In the genomic region with DNA sequence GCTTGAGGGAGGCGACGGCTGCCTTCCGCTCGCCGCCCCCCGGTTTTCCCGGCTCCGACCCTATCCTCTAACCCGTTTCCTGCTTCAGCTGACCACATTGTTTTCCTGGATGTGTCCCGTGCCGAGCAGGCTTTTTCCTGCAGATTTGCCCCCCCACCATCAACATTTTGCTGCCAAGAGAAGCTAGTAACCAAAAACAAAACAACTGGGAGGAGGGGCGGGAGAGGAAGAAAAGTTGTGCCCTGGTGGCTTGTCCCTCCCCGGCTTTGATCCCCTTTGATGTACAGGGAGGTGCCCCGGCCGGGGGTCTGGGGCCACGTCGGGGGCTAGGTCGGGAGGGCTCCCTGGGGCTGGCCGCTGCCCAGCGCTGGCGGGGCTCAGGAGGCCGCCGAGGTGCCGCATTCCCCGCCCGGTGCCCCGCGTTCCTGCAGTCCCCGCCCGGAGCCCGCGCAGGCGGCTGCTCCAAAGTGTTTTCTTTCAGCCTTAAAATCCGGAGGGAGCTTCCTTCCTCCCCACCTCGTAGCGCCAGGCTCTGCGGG, we compare ENCODE assay signal across 8 cellular contexts. TPM values are rescaled to one million over a fixed set of nuclear protein-coding genes. Genes with fewer than 3 reads are reported as not detected.
DNase-seq lines count a peak whose midpoint lies in the region; ATAC-seq and TF ChIP-seq lines count a peak whose summit lies in the region.
"Not testable (repeated sequence)": the region's sequence is repeated elsewhere in the genome, so short reads cannot be mapped to it uniquely, and the experiment has no call there.

No MANE protein-coding gene starts in this region.

- WGBS in right cardiac atrium: 0% methylated on average over 3 of the region's 37 CpGs
- no CpG with 5 or more reads among the region's 37 CpGs for WGBS in neuronal stem cell (ENCODE audit: extremely low coverage in 2 of 2, insufficient read length in 2 of 2, insufficient replicate concordance in 1 of 2), 2 donors
- 0% methylated on average over 16 of the region's 37 CpGs for WGBS in thymus

- H2BK15ac ChIP-seq in neuronal stem cell (ENCODE audit: low read length): not testable (repeated sequence)

- intact Hi-C loops in dorsolateral prefrontal cortex (cut with DNase I); right cardiac atrium (cut with DNase I): not testable (repeated sequence)

- not testable (repeated sequence) for H3K27me3 ChIP-seq in BJ (ENCODE audit: control insufficient read depth, insufficient read depth, low read length); HL-60 (ENCODE audit: insufficient read depth, poor library complexity, severe bottlenecking); dorsolateral prefrontal cortex; right cardiac atrium (ENCODE audit: control insufficient read depth, insufficient read depth); neuronal stem cell (ENCODE audit: control insufficient read depth in 3 of 3, insufficient read depth in 3 of 3, low read depth in 1 of 3, low read length in 3 of 3); thymus (ENCODE audit: control insufficient read depth, insufficient read depth)

- H2BK12ac ChIP-seq in neuronal stem cell (ENCODE audit: low read length): not testable (repeated sequence)

- not testable (repeated sequence) for DNase-seq in BJ (ENCODE audit: low read depth); HL-60 (ENCODE audit: low read depth in 1 of 2, low spot score in 1 of 2); T-cell; dorsolateral prefrontal cortex; neuronal stem cell (ENCODE audit: low spot score)
- peak; percentile 16 for DNase-seq in activated naive CD4-positive, alpha-beta T cell treated with anti-CD3 and anti-CD28 coated beads, Interleukin-2, amount 10 ng/mL, durations not matched to agents 7 days and 5 days
- peak; percentile 3 to 26 (median 7) for DNase-seq in right cardiac atrium

- H3K27ac ChIP-seq in HL-60 (replicated peaks); right cardiac atrium (ENCODE audit: low read length); neuronal stem cell (replicated peaks; ENCODE audit: low read length); thymus (ENCODE audit: low read depth): not testable (repeated sequence)
- H3K27ac ChIP-seq in dorsolateral prefrontal cortex: peak overlapping the region in 2 of 59 donors; percentile 25 to 69

- H3K36me3 ChIP-seq in BJ (ENCODE audit: control insufficient read depth, insufficient read depth, low read length); neuronal stem cell (replicated peaks in 1 of 2; ENCODE audit: control insufficient read depth in 2 of 2, insufficient read depth in 2 of 2, low read length in 2 of 2); thymus (ENCODE audit: control insufficient read depth, insufficient read depth): not testable (repeated sequence)

- H4K91ac ChIP-seq in neuronal stem cell (ENCODE audit: low read depth, low read length, poor library complexity): not testable (repeated sequence)

- H2AFZ ChIP-seq in neuronal stem cell (ENCODE audit: low read length): not testable (repeated sequence)

- not testable (repeated sequence) for TF ChIP-seq CTCF in BJ (IDR thresholded peaks at IDR 0.05; ENCODE audit: insufficient read depth, low read depth, low read length); HL-60 (IDR thresholded peaks at IDR 0.05; ENCODE audit: insufficient read depth, low read length); dorsolateral prefrontal cortex (IDR thresholded peaks at IDR 0.05 in 54 of 56, conservative IDR thresholded peaks at IDR 0.05 in 2 of 56; ENCODE audit: low read depth in 1 of 56, partially characterized antibody in 56 of 56)

- peak overlapping the region; percentile 33 for H3K4me2 ChIP-seq in neuronal stem cell (ENCODE audit: insufficient read depth, low read length, poor library complexity, severe bottlenecking)

- not testable (repeated sequence) for H3K4ac ChIP-seq in neuronal stem cell (ENCODE audit: low read length)

- POLR2A ChIA-PET in BJ (lab: Charles Lee); T-cell (lab: Charles Lee): not testable (repeated sequence)

- not testable (repeated sequence) for H3K9me3 Mint-ChIP-seq in T-cell; activated naive CD4-positive, alpha-beta T cell treated with anti-CD3 and anti-CD28 coated beads, Interleukin-2, amount 10 ng/mL, durations not matched to agents 7 days and 5 days

- not testable (repeated sequence) for H3K9me3 ChIP-seq in right cardiac atrium (ENCODE audit: control insufficient read depth, low read length); neuronal stem cell (replicated peaks in 1 of 2; ENCODE audit: control insufficient read depth in 2 of 2, insufficient read depth in 1 of 2, low read depth in 1 of 2, low read length in 2 of 2); thymus (ENCODE audit: control insufficient read depth)

- H3K4me3 Mint-ChIP-seq in T-cell: peak overlapping the region in 2 of 3 donors; percentile 91
- H3K4me3 Mint-ChIP-seq in activated naive CD4-positive, alpha-beta T cell treated with anti-CD3 and anti-CD28 coated beads, Interleukin-2, amount 10 ng/mL, durations not matched to agents 7 days and 5 days: peak overlapping the region; percentile 90

- peak overlapping the region; percentile 36 for H3K4me3 ChIP-seq in BJ (ENCODE audit: low read depth, low read length)
- peak overlapping the region; percentile 31 for H3K4me3 ChIP-seq in HL-60 (replicated peaks; ENCODE audit: insufficient read depth, low read length)
- H3K4me3 ChIP-seq in dorsolateral prefrontal cortex: peak overlapping the region in 38 of 59 donors; percentile 19 to 66 (median 46)
- H3K4me3 ChIP-seq in right cardiac atrium (ENCODE audit: low read length): not testable (repeated sequence)
- peak overlapping the region in 1 of 2 donors; percentile 42 for H3K4me3 ChIP-seq in neuronal stem cell (ENCODE audit: low read length in 2 of 2)
- peak overlapping the region; percentile 24 for H3K4me3 ChIP-seq in thymus (ENCODE audit: low read length)

- H3K79me1 ChIP-seq in neuronal stem cell (ENCODE audit: low read depth, low read length): not testable (repeated sequence)

- not testable (repeated sequence) for ATAC-seq in T-cell (replicated peaks in 1 of 4); right cardiac atrium

- not testable (repeated sequence) for H3K9ac ChIP-seq in neuronal stem cell (ENCODE audit: low read depth, low read length, poor library complexity)

- H3K27ac Mint-ChIP-seq in T-cell: peak overlapping the region in 1 of 2 donors; percentile 66
- H3K27ac Mint-ChIP-seq in activated naive CD4-positive, alpha-beta T cell treated with anti-CD3 and anti-CD28 coated beads, Interleukin-2, amount 10 ng/mL, durations not matched to agents 7 days and 5 days: peak overlapping the region; percentile 90

- not testable (repeated sequence) for H3K27me3 Mint-ChIP-seq in T-cell; activated naive CD4-positive, alpha-beta T cell treated with anti-CD3 and anti-CD28 coated beads, Interleukin-2, amount 10 ng/mL, durations not matched to agents 7 days and 5 days

- not testable (repeated sequence) for H3K4me1 ChIP-seq in right cardiac atrium (ENCODE audit: control insufficient read depth, insufficient read depth, low read length); neuronal stem cell (ENCODE audit: control insufficient read depth in 2 of 2, insufficient read depth in 1 of 2, low read depth in 1 of 2, low read length in 2 of 2); thymus (ENCODE audit: control insufficient read depth, insufficient read depth, low read length)

- not testable (repeated sequence) for H2AK5ac ChIP-seq in neuronal stem cell (ENCODE audit: low read depth, low read length)

- H3K14ac ChIP-seq in neuronal stem cell (ENCODE audit: low read length): not testable (repeated sequence)

- not testable (repeated sequence) for H4K8ac ChIP-seq in neuronal stem cell (ENCODE audit: low read depth, low read length)

- not testable (repeated sequence) for H2BK5ac ChIP-seq in neuronal stem cell (ENCODE audit: low read length)

- H3K36me3 Mint-ChIP-seq in T-cell; activated naive CD4-positive, alpha-beta T cell treated with anti-CD3 and anti-CD28 coated beads, Interleukin-2, amount 10 ng/mL, durations not matched to agents 7 days and 5 days: not testable (repeated sequence)

- not testable (repeated sequence) for H3K23ac ChIP-seq in neuronal stem cell (ENCODE audit: low read depth, low read length, poor library complexity)

- not testable (repeated sequence) for H2BK120ac ChIP-seq in neuronal stem cell (ENCODE audit: low read depth, low read length)

- CTCF ChIA-PET in BJ (lab: Yijun Ruan, JAX); T-cell (lab: Charles Lee); activated naive CD4-positive, alpha-beta T cell treated with anti-CD3 and anti-CD28 coated beads, Interleukin-2, amount 10 ng/mL, durations not matched to agents 7 days and 5 days (lab: Charles Lee): not testable (repeated sequence)

- not testable (repeated sequence) for H3K4me1 Mint-ChIP-seq in T-cell; activated naive CD4-positive, alpha-beta T cell treated with anti-CD3 and anti-CD28 coated beads, Interleukin-2, amount 10 ng/mL, durations not matched to agents 7 days and 5 days

- not testable (repeated sequence) for H3K18ac ChIP-seq in neuronal stem cell (ENCODE audit: low read length)

RNA-seq across cellular contexts. Expression of gene FAM72C, which starts 2.2 kb away (rescaled TPM):
- polyA plus RNA-seq in BJ (2011; rRNA removed) (0.71 and 1.8 TPM in 2 replicates), right cardiac atrium (0.14 TPM), thymus (1.9 TPM)
- polyA minus RNA-seq in BJ (2011; rRNA and poly(A)+ RNA removed): 0.31 and 0.52 TPM in 2 replicates
- total RNA-seq in T-cell (under 1 TPM in 4 of 5 donors, not detected in 1; 0.26 to 0.70 (median 0.41) TPM), dorsolateral prefrontal cortex (1 to 10 TPM in 3 of 120 experiments, under 1 TPM in 53, not detected in 64; 0.18 to 1.7 (median 0.56) TPM), right cardiac atrium (not detected)
- 11.7 TPM for polyA plus RNA-seq in neuronal stem cell (2013, experiment 1 of 2)
- polyA plus RNA-seq in neuronal stem cell (2013, experiment 2 of 2): 11.7 TPM
